22 cellular contexts compared by ENCODE assay signal in genomic region chr11:66570826-66571222, GRCh38. TPM values are rescaled to one million over a fixed set of nuclear protein-coding genes. Genes with fewer than 3 reads are reported as not detected.
DNase-seq lines count a peak whose midpoint lies in the region; ATAC-seq and TF ChIP-seq lines count a peak whose summit lies in the region.
"Had no signal": no experiment of that assay in that cellular context is flagged by ENCODE, and none has a peak within 500 bp of the region (broad histone marks: within the 10 kb centered on the region; RNA-seq: fewer than 3 reads in every experiment).

No MANE protein-coding gene starts in this region.

- H3K4me2 ChIP-seq in GM23338 (peak overlapping the region; percentile 40; the same call in 1 of the 2 replicates), neural progenitor cell (peak overlapping the region; percentile 33), Karpas-422 (ENCODE audit: low read depth, low read length, poor library complexity, severe bottlenecking) (no peak overlapping the region)

- H3K79me2 ChIP-seq in GM23338 (replicated peaks; ENCODE audit: insufficient read depth) (no peaks in the 10 kb centered on the region), neural progenitor cell (ENCODE audit: low read depth) (no peaks in the 10 kb centered on the region), Karpas-422 (ENCODE audit: low read length) (no peaks in the 10 kb centered on the region)

- peaks cover 40% of the 10 kb centered on the region for H3K9me3 Mint-ChIP-seq in GM23338
- H3K9me3 Mint-ChIP-seq in glutamatergic neuron (ENCODE audit: unreplicated experiment): peaks cover 8% of the 10 kb centered on the region
- peaks cover 14% of the 10 kb centered on the region for H3K9me3 Mint-ChIP-seq in neural progenitor cell
- H3K9me3 Mint-ChIP-seq in CD8-positive, alpha-beta memory T cell: no peaks in the 10 kb centered on the region

- H3K9me2 ChIP-seq in GM23338 (ENCODE audit: insufficient read depth) (no peaks in the 10 kb centered on the region), Karpas-422 (replicated peaks; ENCODE audit: insufficient read depth, low read length) (no peaks in the 10 kb centered on the region)

- WGBS in thyroid gland, 2 donors: 60 to 67% methylated on average over 5 of the region's 5 CpGs

- DNase-seq in GM23338 (ENCODE audit: low spot score) (peak; percentile 33), NT2/D1 (ENCODE audit: low read depth, low spot score) (peak; percentile 51), glutamatergic neuron (no peak), neural progenitor cell (ENCODE audit: low spot score) (no peak), Karpas-422 (no peak), thyroid gland (no peak), retina (no peak)
- no peak for DNase-seq in CD8-positive, alpha-beta memory T cell
- DNase-seq: AML-193, C1 segment of cervical spinal cord, MG63, NCI-H1092, NCI-H1436 treated with DMSO at 0.1 percent for 48 hours, NCI-H1930, NCI-H226, NCI-H524 treated with DMSO at 0.1 percent for 48 hours, NCI-H82, SJCRH30 had no signal

- H3K4me3 ChIP-seq in GM23338 (no peak overlapping the region), NT2/D1 (ENCODE audit: insufficient read length, low read depth) (no peak overlapping the region), neural progenitor cell (no peak overlapping the region), Karpas-422 (ENCODE audit: low read length) (no peak overlapping the region), thyroid gland (replicated peaks in 1 of 3) (no peak overlapping the region)
- H3K4me3 ChIP-seq in CD8-positive, alpha-beta memory T cell (ENCODE audit: low read length): no peak overlapping the region
- H3K4me3 ChIP-seq: MG63, SJCRH30 had no signal

- no peak for TF ChIP-seq POLR2A in thyroid gland (IDR thresholded peaks at IDR 0.05)

- POLR2A ChIA-PET in CD8-positive, alpha-beta memory T cell (lab: Charles Lee): no interaction called here

- H3K36me3 Mint-ChIP-seq in GM23338 (ENCODE audit: low read depth): peaks cover 32% of the 10 kb centered on the region
- H3K36me3 Mint-ChIP-seq in glutamatergic neuron (ENCODE audit: unreplicated experiment): peaks cover 18% of the 10 kb centered on the region
- H3K36me3 Mint-ChIP-seq in neural progenitor cell: peaks cover 3% of the 10 kb centered on the region
- H3K36me3 Mint-ChIP-seq in CD8-positive, alpha-beta memory T cell: peaks cover 0 to 2% (median 0%) of the 10 kb centered on the region in 3 donors

- intact Hi-C loops in thyroid gland (cut with DNase I): no loop called here

- H3K4me1 ChIP-seq in GM23338 (ENCODE audit: insufficient read depth) (peaks cover 23% of the 10 kb centered on the region), NT2/D1 (ENCODE audit: insufficient read depth, insufficient read length) (no peaks in the 10 kb centered on the region), neural progenitor cell (peaks cover 16% of the 10 kb centered on the region), Karpas-422 (ENCODE audit: low read length) (no peaks in the 10 kb centered on the region), thyroid gland (peaks cover 3 to 32% of the 10 kb centered on the region in 2 donors)
- H3K4me1 ChIP-seq in CD8-positive, alpha-beta memory T cell (ENCODE audit: insufficient read depth, low read length): peaks cover 9% of the 10 kb centered on the region
- H3K4me1 ChIP-seq: SJCRH30 had no signal

- H3K36me3 ChIP-seq in GM23338 (ENCODE audit: insufficient read depth): no peaks in the 10 kb centered on the region
- H3K36me3 ChIP-seq in NT2/D1 (ENCODE audit: insufficient read depth, insufficient read length, low read length): no peaks in the 10 kb centered on the region
- no peaks in the 10 kb centered on the region for H3K36me3 ChIP-seq in neural progenitor cell
- no peaks in the 10 kb centered on the region for H3K36me3 ChIP-seq in Karpas-422 (ENCODE audit: insufficient read depth, low read length)
- H3K36me3 ChIP-seq in thyroid gland: no peaks in the 10 kb centered on the region
- H3K36me3 ChIP-seq in CD8-positive, alpha-beta memory T cell (ENCODE audit: insufficient read depth, low read length): no peaks in the 10 kb centered on the region
- H3K36me3 ChIP-seq: MG63, SJCRH30 had no signal

- peaks cover 11% of the 10 kb centered on the region; the same call in 1 of the 2 replicates for H3F3A ChIP-seq in GM23338 (replicated peaks; ENCODE audit: low read depth)
- peaks cover 14% of the 10 kb centered on the region for H3F3A ChIP-seq in neural progenitor cell (ENCODE audit: low read depth)

- peaks cover 21% of the 10 kb centered on the region for H3K4me1 Mint-ChIP-seq in GM23338
- peaks cover 10% of the 10 kb centered on the region for H3K4me1 Mint-ChIP-seq in glutamatergic neuron (ENCODE audit: low read depth, unreplicated experiment)
- peaks cover 13% of the 10 kb centered on the region for H3K4me1 Mint-ChIP-seq in neural progenitor cell
- peaks cover 4 to 15% (median 10%) of the 10 kb centered on the region in 3 donors for H3K4me1 Mint-ChIP-seq in CD8-positive, alpha-beta memory T cell

- no peaks in the 10 kb centered on the region for H4K20me1 ChIP-seq in GM23338 (replicated peaks; ENCODE audit: insufficient read depth)
- H4K20me1 ChIP-seq in neural progenitor cell (ENCODE audit: low read depth): no peaks in the 10 kb centered on the region
- H4K20me1 ChIP-seq in Karpas-422 (ENCODE audit: insufficient read depth, low read depth, low read length): no peaks in the 10 kb centered on the region

- TF ChIP-seq CTCF in GM23338 (conservative IDR thresholded peaks at IDR 0.05; ENCODE audit: low read depth in 2 of 2) (no peak), glutamatergic neuron (IDR thresholded peaks at IDR 0.05; ENCODE audit: partially characterized antibody, unreplicated experiment) (no peak), neural progenitor cell (IDR thresholded peaks at IDR 0.05) (no peak), thyroid gland (IDR thresholded peaks at IDR 0.05) (no peak)

- H3K4me3 Mint-ChIP-seq in GM23338 (no peak overlapping the region), glutamatergic neuron (ENCODE audit: unreplicated experiment) (peak overlapping the region; percentile 68), neural progenitor cell (peak overlapping the region; percentile 11)
- H3K4me3 Mint-ChIP-seq in CD8-positive, alpha-beta memory T cell: peak overlapping the region in 1 of 7 donors; percentile 40

- H3K27me3 Mint-ChIP-seq in GM23338 (ENCODE audit: insufficient read depth, low read depth, poor library complexity) (peaks cover 20% of the 10 kb centered on the region), glutamatergic neuron (ENCODE audit: unreplicated experiment) (peaks cover 6% of the 10 kb centered on the region), neural progenitor cell (ENCODE audit: insufficient read depth, low read depth) (peaks cover 14% of the 10 kb centered on the region)
- H3K27me3 Mint-ChIP-seq in CD8-positive, alpha-beta memory T cell: peaks cover 6 to 31% of the 10 kb centered on the region in 2 donors

- H3K27me3 ChIP-seq in GM23338 (ENCODE audit: insufficient read depth) (peaks cover 6% of the 10 kb centered on the region; the same call in 1 of the 2 replicates), NT2/D1 (ENCODE audit: insufficient read depth, insufficient read length) (no peaks in the 10 kb centered on the region), neural progenitor cell (no peaks in the 10 kb centered on the region), Karpas-422 (ENCODE audit: low read length) (no peaks in the 10 kb centered on the region), thyroid gland (no peaks in the 10 kb centered on the region)
- no peaks in the 10 kb centered on the region for H3K27me3 ChIP-seq in CD8-positive, alpha-beta memory T cell (ENCODE audit: insufficient read depth, low read length, poor library complexity, severe bottlenecking)
- H3K27me3 ChIP-seq: MG63, SJCRH30 had no signal

- CTCF ChIA-PET in CD8-positive, alpha-beta memory T cell (lab: Charles Lee): no interaction called here

- H3K9ac ChIP-seq in NT2/D1 (ENCODE audit: insufficient read length, low read depth) (no peak overlapping the region), neural progenitor cell (no peak overlapping the region), Karpas-422 (ENCODE audit: low read length) (no peak overlapping the region)

- H2AFZ ChIP-seq in GM23338 (no peak overlapping the region), neural progenitor cell (replicated peaks) (peak overlapping the region; percentile 75), Karpas-422 (ENCODE audit: low read length) (no peak overlapping the region)

- ATAC-seq in GM23338: no peak
- ATAC-seq: HCT116 had no signal

- H3K27ac ChIP-seq in GM23338 (ENCODE audit: low read depth) (peak overlapping the region; percentile 92), neural progenitor cell (peak overlapping the region; percentile 90), Karpas-422 (ENCODE audit: low read length) (no peak overlapping the region), thyroid gland (no peak overlapping the region)
- H3K27ac ChIP-seq in CD8-positive, alpha-beta memory T cell (ENCODE audit: low read depth, low read length): no peak overlapping the region
- H3K27ac ChIP-seq: SJCRH30 had no signal

- H3K9me3 ChIP-seq in NT2/D1 (ENCODE audit: insufficient read depth, low read length): peaks cover 4% of the 10 kb centered on the region; the same call in 1 of the 2 replicates
- H3K9me3 ChIP-seq in neural progenitor cell (ENCODE audit: low read depth): no peaks in the 10 kb centered on the region
- H3K9me3 ChIP-seq in Karpas-422 (ENCODE audit: low read length): no peaks in the 10 kb centered on the region
- no peaks in the 10 kb centered on the region for H3K9me3 ChIP-seq in thyroid gland
- H3K9me3 ChIP-seq in CD8-positive, alpha-beta memory T cell (ENCODE audit: low read length): no peaks in the 10 kb centered on the region
- H3K9me3 ChIP-seq: MG63, SJCRH30 had no signal

- 0 out of 2 replicates have a peak overlapping the region, but pooled peaks have one; percentile 26 for H3K27ac Mint-ChIP-seq in GM23338
- H3K27ac Mint-ChIP-seq in glutamatergic neuron (ENCODE audit: unreplicated experiment): peak overlapping the region; percentile 33
- H3K27ac Mint-ChIP-seq in neural progenitor cell: peak overlapping the region; percentile 57
- H3K27ac Mint-ChIP-seq in CD8-positive, alpha-beta memory T cell: no peak overlapping the region

RNA-seq across cellular contexts. Expression of gene CTSF, which starts 2.4 kb away (rescaled TPM):
- total RNA-seq in GM23338 (2014; rRNA removed; shearing (Covaris generic)): 39.9 and 51.1 TPM in 2 replicates
- polyA plus RNA-seq in GM23338 (2016; fragmentation: Nextera tagmentation; extraction: Ambion mirVana): 20.4 and 21.6 TPM in 2 replicates
- total RNA-seq in glutamatergic neuron (ENCODE audit: unreplicated experiment) (31.1 TPM), neural progenitor cell (ENCODE audit: low replicate concordance) (1.1 TPM in 1 of 2 replicates, not detected in the other), thyroid gland (10 to 100 TPM; 30.4 to 79.1 (median 64.6) TPM)
- total RNA-seq in Karpas-422 (2014; rRNA removed; shearing (Covaris generic); ENCODE audit: low replicate concordance): not detected in 2 replicates
- 1 to 10 TPM; 5.6 to 6.0 TPM for total RNA-seq in CD8-positive, alpha-beta memory T cell
- 20.6 TPM for polyA plus RNA-seq in CD8-positive, alpha-beta memory T cell
- total RNA-seq: OCI-LY7 had no signal

RNA-seq across cellular contexts. Expression of gene CCDC87, which starts 22.0 kb away (rescaled TPM):
- total RNA-seq in GM23338 (2014; rRNA removed; shearing (Covaris generic)): 0.74 and 1.2 TPM in 2 replicates
- polyA plus RNA-seq in GM23338 (2016; fragmentation: Nextera tagmentation; extraction: Ambion mirVana): 0.12 and 0.39 TPM in 2 replicates
- total RNA-seq in glutamatergic neuron (ENCODE audit: unreplicated experiment) (0.51 TPM), neural progenitor cell (ENCODE audit: low replicate concordance) (0.22 and 1.2 TPM in 2 replicates), thyroid gland (1 to 10 TPM in 2 of 4 donors, under 1 TPM in 2; 0.92 to 2.1 (median 1.1) TPM)
- 0.22 and 0.75 TPM in 2 replicates for total RNA-seq in Karpas-422 (2014; rRNA removed; shearing (Covaris generic); ENCODE audit: low replicate concordance)
- total RNA-seq in CD8-positive, alpha-beta memory T cell: under 1 TPM; 0.20 to 0.27 TPM
- polyA plus RNA-seq in CD8-positive, alpha-beta memory T cell: not detected
- total RNA-seq: Daoy had no signal

RNA-seq across cellular contexts. Expression of gene CCS, which starts 22.2 kb away (rescaled TPM):
- 36.1 and 39.1 TPM in 2 replicates for total RNA-seq in GM23338 (2014; rRNA removed; shearing (Covaris generic))
- polyA plus RNA-seq in GM23338 (2016; fragmentation: Nextera tagmentation; extraction: Ambion mirVana): 53.2 and 60.7 TPM in 2 replicates
- 65.1 TPM for total RNA-seq in glutamatergic neuron (ENCODE audit: unreplicated experiment)
- 44.3 and 76.1 TPM in 2 replicates for total RNA-seq in neural progenitor cell (ENCODE audit: low replicate concordance)
- 24.6 and 57.6 TPM in 2 replicates for total RNA-seq in Karpas-422 (2014; rRNA removed; shearing (Covaris generic); ENCODE audit: low replicate concordance)
- total RNA-seq in thyroid gland: 10 to 100 TPM; 22.7 to 48.5 (median 28.9) TPM
- 10 to 100 TPM; 24.1 to 25.7 TPM for total RNA-seq in CD8-positive, alpha-beta memory T cell
- polyA plus RNA-seq in CD8-positive, alpha-beta memory T cell: 41.1 TPM

RNA-seq across cellular contexts. Expression of gene ACTN3, which starts 24.1 kb away (rescaled TPM):
- total RNA-seq in GM23338 (2014; rRNA removed; shearing (Covaris generic)): 3.8 and 6.3 TPM in 2 replicates
- polyA plus RNA-seq in GM23338 (2016; fragmentation: Nextera tagmentation; extraction: Ambion mirVana): 6.0 and 7.3 TPM in 2 replicates
- total RNA-seq in glutamatergic neuron (ENCODE audit: unreplicated experiment) (2.0 TPM), neural progenitor cell (ENCODE audit: low replicate concordance) (20.2 and 33.0 TPM in 2 replicates), thyroid gland (under 1 TPM in 1 of 4 donors, not detected in 3; 0.27 TPM)
- total RNA-seq in Karpas-422 (2014; rRNA removed; shearing (Covaris generic); ENCODE audit: low replicate concordance): not detected in 2 replicates
- total RNA-seq in CD8-positive, alpha-beta memory T cell: under 1 TPM; 0.31 to 0.33 TPM
- not detected for polyA plus RNA-seq in CD8-positive, alpha-beta memory T cell
- total RNA-seq: Daoy, LHCN-M2, SJCRH30 had no signal

RNA-seq across cellular contexts. Expression of gene ZDHHC24, which starts 25.0 kb away (rescaled TPM):
- total RNA-seq in GM23338 (2014; rRNA removed; shearing (Covaris generic)): 10.0 and 13.1 TPM in 2 replicates
- polyA plus RNA-seq in GM23338 (2016; fragmentation: Nextera tagmentation; extraction: Ambion mirVana): 5.6 and 7.3 TPM in 2 replicates
- 11.5 TPM for total RNA-seq in glutamatergic neuron (ENCODE audit: unreplicated experiment)
- total RNA-seq in neural progenitor cell (ENCODE audit: low replicate concordance): 4.1 and 10.0 TPM in 2 replicates
- 22.2 and 35.0 TPM in 2 replicates for total RNA-seq in Karpas-422 (2014; rRNA removed; shearing (Covaris generic); ENCODE audit: low replicate concordance)
- total RNA-seq in thyroid gland: 10 to 100 TPM; 20.3 to 25.9 (median 22.3) TPM
- total RNA-seq in CD8-positive, alpha-beta memory T cell: 10 to 100 TPM; 16.6 to 17.1 TPM
- 21.5 TPM for polyA plus RNA-seq in CD8-positive, alpha-beta memory T cell

Comparison
In these comparisons a context has a peak if more than half of its experiments do, and no peak if none do; other contexts are left out.
1. DNase-seq: peak in GM23338 (single experiment) and NT2/D1 (single experiment); none in glutamatergic neuron (single experiment), neural progenitor cell (single experiment), Karpas-422 (single experiment), thyroid gland (0 of 2), CD8-positive, alpha-beta memory T cell (0 of 5) and retina (single experiment).
2. H3K27ac ChIP-seq: peak in GM23338 (single experiment) and neural progenitor cell (single experiment); none in Karpas-422 (single experiment), thyroid gland (0 of 3) and CD8-positive, alpha-beta memory T cell (single experiment).
3. H3K27ac Mint-ChIP-seq: peak in GM23338 (single experiment), glutamatergic neuron (single experiment) and neural progenitor cell (single experiment); none in CD8-positive, alpha-beta memory T cell (0 of 8).